In genomic region chrX:12894074-12894691, GRCh38 we compare ENCODE assay signal across 8 cellular contexts. TPM values are rescaled to one million over a fixed set of nuclear protein-coding genes. Genes with fewer than 3 reads are reported as not detected.
DNase-seq lines count a peak whose midpoint lies in the region; ATAC-seq and TF ChIP-seq lines count a peak whose summit lies in the region.

No MANE protein-coding gene starts in this region.

- H3K4me1 ChIP-seq in right atrium auricular region: no peaks in the 10 kb centered on the region

- TF ChIP-seq CTCF in right atrium auricular region (IDR thresholded peaks at IDR 0.05): peak; percentile 33 to 58

- no peaks in the 10 kb centered on the region for H3K36me3 ChIP-seq in right atrium auricular region

- ATAC-seq in activated CD4-positive, CD25-positive, alpha-beta regulatory T cell treated with anti-CD3 and anti-CD28 coated beads, Interleukin-2, amount 50 U/mL, for 24 hours: no peak

- DNase-seq in activated CD4-positive, CD25-positive, alpha-beta regulatory T cell (lab: John Stamatoyannopoulos, UW): peak; percentile 2 to 7 (median 3)
- DNase-seq in OCI-M1 (lab: John Stamatoyannopoulos, UW): peak; percentile 63
- DNase-seq in activated naive CD4-positive, alpha-beta T cell treated with Interleukin-2 at 50 U/mL for 16 hours: peak; percentile 38
- DNase-seq in right atrium auricular region (ENCODE audit: low spot score): no peak
- peak; percentile 22 for DNase-seq in stimulated activated CD4-positive, alpha-beta T cell treated with anti-CD3 and anti-CD28 coated beads, Interleukin-2, amount 100 ng/mL, for 4 hours (ENCODE audit: low read depth)
- DNase-seq in NCI-H128 (lab: John Stamatoyannopoulos, UW; ENCODE audit: unreplicated experiment): no peak
- DNase-seq in DMS114 treated with DMSO at 0.1 percent for 48 hours (lab: John Stamatoyannopoulos, UW; ENCODE audit: unreplicated experiment): no peak

- H3K9me3 ChIP-seq in right atrium auricular region: no peaks in the 10 kb centered on the region

- no peak overlapping the region for H3K4me3 ChIP-seq in right atrium auricular region

- H3K27me3 ChIP-seq in right atrium auricular region: no peaks in the 10 kb centered on the region

- H3K27ac ChIP-seq in right atrium auricular region: no peak overlapping the region

RNA-seq across cellular contexts. Expression of gene TLR8, which starts 12.2 kb away (rescaled TPM):
- total RNA-seq in right atrium auricular region: 1 to 10 TPM in 1 of 2 donors, under 1 TPM in 1; 0.41 to 2.4 TPM

RNA-seq across cellular contexts. Expression of gene TLR7, which starts 27.3 kb away (rescaled TPM):
- under 1 TPM; 0.22 to 0.24 TPM for total RNA-seq in right atrium auricular region

Comparison
In these comparisons a context has a peak if more than half of its experiments do, and no peak if none do; other contexts are left out.
1. DNase-seq: peak in activated CD4-positive, CD25-positive, alpha-beta regulatory T cell (4 of 4), OCI-M1 (single experiment), activated naive CD4-positive, alpha-beta T cell treated with Interleukin-2 at 50 U/mL for 16 hours (single experiment) and stimulated activated CD4-positive, alpha-beta T cell treated with anti-CD3 and anti-CD28 coated beads, Interleukin-2, amount 100 ng/mL, for 4 hours (single experiment); none in right atrium auricular region (single experiment), NCI-H128 (single experiment) and DMS114 treated with DMSO at 0.1 percent for 48 hours (single experiment).